Comparison of ENCODE assay signal across 21 cellular contexts in genomic region chr5:86126202-86126601, GRCh38.
A peak's percentile ranks its signal among the peaks of the same experiment; 100 is the strongest.
DNase-seq lines count a peak whose midpoint lies in the region; ATAC-seq and TF ChIP-seq lines count a peak whose summit lies in the region.
"Had no signal": no experiment of that assay in that cellular context is flagged by ENCODE, and none has a peak within 500 bp of the region (broad histone marks: within the 10 kb centered on the region; RNA-seq: fewer than 3 reads in every experiment).

No MANE protein-coding gene starts in this region.

- H3K27ac Mint-ChIP-seq in progenitor cell of endocrine pancreas: no peak overlapping the region
- H3K27ac Mint-ChIP-seq: CD14-positive monocyte; CD4-positive, alpha-beta T cell; CD8-positive, alpha-beta memory T cell had no signal

- TF ChIP-seq RAD21 in neural cell (conservative IDR thresholded peaks at IDR 0.05): no peak

- DNase-seq in NCI-H446 treated with DMSO at 0.1 percent for 48 hours (lab: John Stamatoyannopoulos, UW) (peak; percentile 12), NCI-H446 (lab: John Stamatoyannopoulos, UW) (no peak), NCI-H526 (lab: John Stamatoyannopoulos, UW) (peak; percentile 31 to 56), progenitor cell of endocrine pancreas (ENCODE audit: low spot score, unreplicated experiment) (no peak)
- no peak for DNase-seq in stimulated activated naive CD4-positive, alpha-beta T cell (lab: John Stamatoyannopoulos, UW)
- DNase-seq: 8988T; ACHN; AML-193; BE2C; CD4-positive, alpha-beta T cell; CD8-positive, alpha-beta memory T cell; DMS153; DND-41; GM23248; H7; HCEC 1CT had no signal

- H3F3A ChIP-seq in neural cell (ENCODE audit: insufficient read depth, low read length, poor library complexity, severe bottlenecking): no peaks in the 10 kb centered on the region

- H2AFZ ChIP-seq in neural cell (ENCODE audit: low read depth, low read length): no peak overlapping the region
- H2AFZ ChIP-seq: GM23248 had no signal

- no peaks in the 10 kb centered on the region for H3K79me2 ChIP-seq in neural cell (replicated peaks; ENCODE audit: insufficient read depth, low read length)

- no peak overlapping the region for H3K4me3 Mint-ChIP-seq in progenitor cell of endocrine pancreas (ENCODE audit: low read depth)
- H3K4me3 Mint-ChIP-seq: CD14-positive monocyte; CD4-positive, alpha-beta T cell; CD8-positive, alpha-beta memory T cell had no signal

- H3K27me3 Mint-ChIP-seq in progenitor cell of endocrine pancreas: no peaks in the 10 kb centered on the region
- H3K27me3 Mint-ChIP-seq: CD4-positive, alpha-beta T cell; CD8-positive, alpha-beta memory T cell had no signal

- H3K9me3 ChIP-seq in neural cell (ENCODE audit: low read length): no peaks in the 10 kb centered on the region
- H3K9me3 ChIP-seq: A549; BE2C; BLaER1 treated with 17β-estradiol and CSF1 and Interleukin-3, amounts not matched to agents 10 nM and 100 nM had no signal

- H3K9ac ChIP-seq in neural cell (ENCODE audit: low read length): no peak overlapping the region
- H3K9ac ChIP-seq: BLaER1 treated with 17β-estradiol and CSF1 and Interleukin-3, amounts not matched to agents 10 nM and 100 nM; GM23248 had no signal

- peaks cover 5% of the 10 kb centered on the region for H3K4me1 Mint-ChIP-seq in progenitor cell of endocrine pancreas (ENCODE audit: low read depth)
- H3K4me1 Mint-ChIP-seq: CD14-positive monocyte; CD8-positive, alpha-beta memory T cell had no signal

- H3K9me2 ChIP-seq in neural cell (ENCODE audit: insufficient read depth, low read length): no peaks in the 10 kb centered on the region

- H3K27ac ChIP-seq in neural cell (ENCODE audit: low read length): no peak overlapping the region
- H3K27ac ChIP-seq: A549; BLaER1 treated with 17β-estradiol and CSF1 and Interleukin-3, amounts not matched to agents 10 nM and 100 nM; GM23248 had no signal

- H3K36me3 ChIP-seq in neural cell (ENCODE audit: insufficient read depth, low read length): no peaks in the 10 kb centered on the region
- H3K36me3 ChIP-seq: BE2C; BLaER1 treated with 17β-estradiol and CSF1 and Interleukin-3, amounts not matched to agents 10 nM and 100 nM had no signal

- H3K4me3 ChIP-seq in neural cell (ENCODE audit: low read length): no peak overlapping the region
- H3K4me3 ChIP-seq: A549; BLaER1 treated with 17β-estradiol and CSF1 and Interleukin-3, amounts not matched to agents 10 nM and 100 nM; GM23248 had no signal

- peak; percentile 91 for TF ChIP-seq EP300 in neural cell (conservative IDR thresholded peaks at IDR 0.05; ENCODE audit: poor library complexity, severe bottlenecking)

- no peaks in the 10 kb centered on the region for H4K20me1 ChIP-seq in neural cell (ENCODE audit: insufficient read depth)
- H4K20me1 ChIP-seq: BLaER1 treated with 17β-estradiol and CSF1 and Interleukin-3, amounts not matched to agents 10 nM and 100 nM had no signal

- no peaks in the 10 kb centered on the region for H3K36me3 Mint-ChIP-seq in progenitor cell of endocrine pancreas (ENCODE audit: insufficient read depth)
- H3K36me3 Mint-ChIP-seq: CD14-positive monocyte; CD8-positive, alpha-beta memory T cell had no signal

- TF ChIP-seq CTCF in neural cell (IDR thresholded peaks at IDR 0.05; ENCODE audit: poor library complexity, severe bottlenecking): no peak
- no peak for TF ChIP-seq CTCF in progenitor cell of endocrine pancreas (IDR thresholded peaks at IDR 0.05; ENCODE audit: unreplicated experiment)

- no peaks in the 10 kb centered on the region for H3K27me3 ChIP-seq in neural cell (ENCODE audit: insufficient read depth, low read depth, low read length)
- H3K27me3 ChIP-seq: BE2C; BLaER1 treated with 17β-estradiol and CSF1 and Interleukin-3, amounts not matched to agents 10 nM and 100 nM had no signal

- peak overlapping the region; percentile 8 for H3K4me2 ChIP-seq in neural cell (ENCODE audit: low read length)
- H3K4me2 ChIP-seq: A549; BLaER1 treated with 17β-estradiol and CSF1 and Interleukin-3, amounts not matched to agents 10 nM and 100 nM had no signal

- ATAC-seq in GM21786 (IDR thresholded peaks at IDR 0.05; ENCODE audit: unreplicated experiment): no peak
- ATAC-seq: A549 had no signal

- H3K9me3 Mint-ChIP-seq in progenitor cell of endocrine pancreas (ENCODE audit: low read depth): no peaks in the 10 kb centered on the region
- H3K9me3 Mint-ChIP-seq: CD14-positive monocyte; CD4-positive, alpha-beta T cell had no signal

TF ChIP-seq in neural cell, 6 proteins besides CTCF, POLR2A, EP300 and RAD21:
- TF ChIP-seq POLR2AphosphoS5 (IDR thresholded peaks at IDR 0.05): peak; percentile 82
- TF ChIP-seq EZH2 (IDR thresholded peaks at IDR 0.05; ENCODE audit: borderline replicate concordance, insufficient read depth, low read length, poor library complexity, severe bottlenecking): no peak
- TF ChIP-seq SMC3 (conservative IDR thresholded peaks at IDR 0.05; ENCODE audit: poor library complexity): no peak
- TF ChIP-seq MXI1 (conservative IDR thresholded peaks at IDR 0.05; ENCODE audit: poor library complexity, severe bottlenecking): no peak
- peak; percentile 45 for TF ChIP-seq REST (IDR thresholded peaks at IDR 0.05; ENCODE audit: borderline replicate concordance)
- no peak for TF ChIP-seq TAF1 (IDR thresholded peaks at IDR 0.05; ENCODE audit: low read depth)

Comparison
In these comparisons a context has a peak if more than half of its experiments do, and no peak if none do; other contexts are left out.
1. DNase-seq: peak in NCI-H446 treated with DMSO at 0.1 percent for 48 hours (single experiment) and NCI-H526 (2 of 2); none in NCI-H446 (0 of 2), stimulated activated naive CD4-positive, alpha-beta T cell (0 of 6) and progenitor cell of endocrine pancreas (single experiment).